ENCODE assay signal across 1 cellular context in the genomic region with DNA sequence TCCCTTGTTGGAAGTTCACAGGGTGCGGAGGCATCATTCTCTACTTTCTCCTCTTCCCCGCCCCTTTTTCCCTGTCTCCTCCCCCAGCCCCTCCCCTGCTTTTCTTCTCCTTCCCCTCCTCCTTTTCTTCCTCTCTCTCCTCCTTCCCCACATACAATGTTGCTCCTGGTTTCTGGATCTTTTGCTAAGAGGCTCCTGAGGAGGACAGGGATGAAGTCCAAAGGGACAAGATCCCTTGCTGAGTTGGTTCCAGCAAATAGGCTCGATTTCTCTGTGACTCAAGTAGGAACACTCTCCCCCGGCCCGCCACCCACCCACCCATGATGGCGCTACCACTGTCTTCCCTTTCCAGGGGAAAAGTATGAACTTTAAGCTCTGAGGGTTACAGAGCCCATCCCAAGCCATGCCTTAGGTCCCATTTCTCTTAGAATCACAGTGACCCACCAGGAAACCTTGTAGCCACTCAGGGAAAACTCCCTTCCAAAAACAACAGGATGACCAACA.
TF ChIP-seq lines count a peak whose summit lies in the region.

No MANE protein-coding gene starts in this region.

TF ChIP-seq in GM23338, 12 proteins besides CTCF, POLR2A, EP300 and RAD21 (continued from another document):
- TF ChIP-seq, protein P1, sequence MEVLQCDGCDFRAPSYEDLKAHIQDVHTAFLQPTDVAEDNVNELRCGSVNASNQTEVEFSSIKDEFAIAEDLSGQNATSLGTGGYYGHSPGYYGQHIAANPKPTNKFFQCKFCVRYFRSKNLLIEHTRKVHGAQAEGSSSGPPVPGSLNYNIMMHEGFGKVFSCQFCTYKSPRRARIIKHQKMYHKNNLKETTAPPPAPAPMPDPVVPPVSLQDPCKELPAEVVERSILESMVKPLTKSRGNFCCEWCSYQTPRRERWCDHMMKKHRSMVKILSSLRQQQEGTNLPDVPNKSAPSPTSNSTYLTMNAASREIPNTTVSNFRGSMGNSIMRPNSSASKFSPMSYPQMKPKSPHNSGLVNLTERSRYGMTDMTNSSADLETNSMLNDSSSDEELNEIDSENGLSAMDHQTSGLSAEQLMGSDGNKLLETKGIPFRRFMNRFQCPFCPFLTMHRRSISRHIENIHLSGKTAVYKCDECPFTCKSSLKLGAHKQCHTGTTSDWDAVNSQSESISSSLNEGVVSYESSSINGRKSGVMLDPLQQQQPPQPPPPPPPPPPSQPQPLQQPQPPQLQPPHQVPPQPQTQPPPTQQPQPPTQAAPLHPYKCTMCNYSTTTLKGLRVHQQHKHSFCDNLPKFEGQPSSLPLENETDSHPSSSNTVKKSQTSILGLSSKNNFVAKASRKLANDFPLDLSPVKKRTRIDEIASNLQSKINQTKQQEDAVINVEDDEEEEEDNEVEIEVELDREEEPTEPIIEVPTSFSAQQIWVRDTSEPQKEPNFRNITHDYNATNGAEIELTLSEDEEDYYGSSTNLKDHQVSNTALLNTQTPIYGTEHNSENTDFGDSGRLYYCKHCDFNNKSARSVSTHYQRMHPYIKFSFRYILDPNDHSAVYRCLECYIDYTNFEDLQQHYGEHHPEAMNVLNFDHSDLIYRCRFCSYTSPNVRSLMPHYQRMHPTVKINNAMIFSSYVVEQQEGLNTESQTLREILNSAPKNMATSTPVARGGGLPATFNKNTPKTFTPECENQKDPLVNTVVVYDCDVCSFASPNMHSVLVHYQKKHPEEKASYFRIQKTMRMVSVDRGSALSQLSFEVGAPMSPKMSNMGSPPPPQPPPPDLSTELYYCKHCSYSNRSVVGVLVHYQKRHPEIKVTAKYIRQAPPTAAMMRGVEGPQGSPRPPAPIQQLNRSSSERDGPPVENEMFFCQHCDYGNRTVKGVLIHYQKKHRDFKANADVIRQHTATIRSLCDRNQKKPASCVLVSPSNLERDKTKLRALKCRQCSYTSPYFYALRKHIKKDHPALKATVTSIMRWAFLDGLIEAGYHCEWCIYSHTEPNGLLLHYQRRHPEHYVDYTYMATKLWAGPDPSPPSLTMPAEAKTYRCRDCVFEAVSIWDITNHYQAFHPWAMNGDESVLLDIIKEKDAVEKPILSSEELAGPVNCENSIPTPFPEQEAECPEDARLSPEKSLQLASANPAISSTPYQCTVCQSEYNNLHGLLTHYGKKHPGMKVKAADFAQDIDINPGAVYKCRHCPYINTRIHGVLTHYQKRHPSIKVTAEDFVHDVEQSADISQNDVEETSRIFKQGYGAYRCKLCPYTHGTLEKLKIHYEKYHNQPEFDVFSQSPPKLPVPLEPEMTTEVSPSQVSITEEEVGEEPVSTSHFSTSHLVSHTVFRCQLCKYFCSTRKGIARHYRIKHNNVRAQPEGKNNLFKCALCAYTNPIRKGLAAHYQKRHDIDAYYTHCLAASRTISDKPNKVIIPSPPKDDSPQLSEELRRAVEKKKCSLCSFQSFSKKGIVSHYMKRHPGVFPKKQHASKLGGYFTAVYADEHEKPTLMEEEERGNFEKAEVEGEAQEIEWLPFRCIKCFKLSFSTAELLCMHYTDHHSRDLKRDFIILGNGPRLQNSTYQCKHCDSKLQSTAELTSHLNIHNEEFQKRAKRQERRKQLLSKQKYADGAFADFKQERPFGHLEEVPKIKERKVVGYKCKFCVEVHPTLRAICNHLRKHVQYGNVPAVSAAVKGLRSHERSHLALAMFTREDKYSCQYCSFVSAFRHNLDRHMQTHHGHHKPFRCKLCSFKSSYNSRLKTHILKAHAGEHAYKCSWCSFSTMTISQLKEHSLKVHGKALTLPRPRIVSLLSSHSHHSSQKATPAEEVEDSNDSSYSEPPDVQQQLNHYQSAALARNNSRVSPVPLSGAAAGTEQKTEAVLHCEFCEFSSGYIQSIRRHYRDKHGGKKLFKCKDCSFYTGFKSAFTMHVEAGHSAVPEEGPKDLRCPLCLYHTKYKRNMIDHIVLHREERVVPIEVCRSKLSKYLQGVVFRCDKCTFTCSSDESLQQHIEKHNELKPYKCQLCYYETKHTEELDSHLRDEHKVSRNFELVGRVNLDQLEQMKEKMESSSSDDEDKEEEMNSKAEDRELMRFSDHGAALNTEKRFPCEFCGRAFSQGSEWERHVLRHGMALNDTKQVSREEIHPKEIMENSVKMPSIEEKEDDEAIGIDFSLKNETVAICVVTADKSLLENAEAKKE (CRISPR knock-in tag; IDR thresholded peaks at IDR 0.05) = no peak
- TF ChIP-seq, protein P2, sequence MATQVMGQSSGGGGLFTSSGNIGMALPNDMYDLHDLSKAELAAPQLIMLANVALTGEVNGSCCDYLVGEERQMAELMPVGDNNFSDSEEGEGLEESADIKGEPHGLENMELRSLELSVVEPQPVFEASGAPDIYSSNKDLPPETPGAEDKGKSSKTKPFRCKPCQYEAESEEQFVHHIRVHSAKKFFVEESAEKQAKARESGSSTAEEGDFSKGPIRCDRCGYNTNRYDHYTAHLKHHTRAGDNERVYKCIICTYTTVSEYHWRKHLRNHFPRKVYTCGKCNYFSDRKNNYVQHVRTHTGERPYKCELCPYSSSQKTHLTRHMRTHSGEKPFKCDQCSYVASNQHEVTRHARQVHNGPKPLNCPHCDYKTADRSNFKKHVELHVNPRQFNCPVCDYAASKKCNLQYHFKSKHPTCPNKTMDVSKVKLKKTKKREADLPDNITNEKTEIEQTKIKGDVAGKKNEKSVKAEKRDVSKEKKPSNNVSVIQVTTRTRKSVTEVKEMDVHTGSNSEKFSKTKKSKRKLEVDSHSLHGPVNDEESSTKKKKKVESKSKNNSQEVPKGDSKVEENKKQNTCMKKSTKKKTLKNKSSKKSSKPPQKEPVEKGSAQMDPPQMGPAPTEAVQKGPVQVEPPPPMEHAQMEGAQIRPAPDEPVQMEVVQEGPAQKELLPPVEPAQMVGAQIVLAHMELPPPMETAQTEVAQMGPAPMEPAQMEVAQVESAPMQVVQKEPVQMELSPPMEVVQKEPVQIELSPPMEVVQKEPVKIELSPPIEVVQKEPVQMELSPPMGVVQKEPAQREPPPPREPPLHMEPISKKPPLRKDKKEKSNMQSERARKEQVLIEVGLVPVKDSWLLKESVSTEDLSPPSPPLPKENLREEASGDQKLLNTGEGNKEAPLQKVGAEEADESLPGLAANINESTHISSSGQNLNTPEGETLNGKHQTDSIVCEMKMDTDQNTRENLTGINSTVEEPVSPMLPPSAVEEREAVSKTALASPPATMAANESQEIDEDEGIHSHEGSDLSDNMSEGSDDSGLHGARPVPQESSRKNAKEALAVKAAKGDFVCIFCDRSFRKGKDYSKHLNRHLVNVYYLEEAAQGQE (IDR thresholded peaks at IDR 0.05; ENCODE audit: unreplicated experiment) = no peak
- TF ChIP-seq, protein P3, sequence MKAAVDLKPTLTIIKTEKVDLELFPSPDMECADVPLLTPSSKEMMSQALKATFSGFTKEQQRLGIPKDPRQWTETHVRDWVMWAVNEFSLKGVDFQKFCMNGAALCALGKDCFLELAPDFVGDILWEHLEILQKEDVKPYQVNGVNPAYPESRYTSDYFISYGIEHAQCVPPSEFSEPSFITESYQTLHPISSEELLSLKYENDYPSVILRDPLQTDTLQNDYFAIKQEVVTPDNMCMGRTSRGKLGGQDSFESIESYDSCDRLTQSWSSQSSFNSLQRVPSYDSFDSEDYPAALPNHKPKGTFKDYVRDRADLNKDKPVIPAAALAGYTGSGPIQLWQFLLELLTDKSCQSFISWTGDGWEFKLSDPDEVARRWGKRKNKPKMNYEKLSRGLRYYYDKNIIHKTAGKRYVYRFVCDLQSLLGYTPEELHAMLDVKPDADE (IDR thresholded peaks at IDR 0.05) = no peak
- no peak for TF ChIP-seq ZNF114 (CRISPR knock-in tag; IDR thresholded peaks at IDR 0.05)
